In genomic region chr19:5789201-5789795, GRCh38 we compare ENCODE assay signal across 15 cellular contexts. TPM values are rescaled to one million over a fixed set of nuclear protein-coding genes. Genes with fewer than 3 reads are reported as not detected.
DNase-seq lines count a peak whose midpoint lies in the region; ATAC-seq, FAIRE-seq and TF ChIP-seq lines count a peak whose summit lies in the region.
"Had no signal": no experiment of that assay in that cellular context is flagged by ENCODE, and none has a peak within 500 bp of the region (broad histone marks: within the 10 kb centered on the region; RNA-seq: fewer than 3 reads in every experiment).

No MANE protein-coding gene starts in this region.

- no peaks in the 10 kb centered on the region for H3F3A ChIP-seq in PC-3 (ENCODE audit: low read length, unreplicated experiment)

- H3K9me3 ChIP-seq in PC-3 (ENCODE audit: low read length) (no peaks in the 10 kb centered on the region), osteoblast (ENCODE audit: low read depth, low read length) (no peaks in the 10 kb centered on the region)
- H3K9me3 ChIP-seq: lower lobe of right lung, SJSA1 had no signal

- H3K4me1 ChIP-seq in PC-3 (ENCODE audit: insufficient read depth, low read length) (peaks cover 8% of the 10 kb centered on the region), osteoblast (ENCODE audit: insufficient read depth, low read length) (peaks cover 4% of the 10 kb centered on the region)

- no peak overlapping the region for H3K27ac Mint-ChIP-seq in activated T-cell treated with anti-CD3 and anti-CD28 coated beads, Interleukin-2, amount 50 U/mL, for 72 hours
- no peak overlapping the region for H3K27ac Mint-ChIP-seq in dendritic cell treated with granulocyte-macrophage colony-stimulating factor and Interleukin-4, amounts not matched to agents 40 ng/mL and 50 ng/mL, for 4 days
- no peak overlapping the region for H3K27ac Mint-ChIP-seq in type B pancreatic cell

- H3K4me3 Mint-ChIP-seq in activated T-cell treated with anti-CD3 and anti-CD28 coated beads, Interleukin-2, amount 50 U/mL, for 72 hours = peak overlapping the region; percentile 88 to 99
- peak overlapping the region; percentile 17 for H3K4me3 Mint-ChIP-seq in dendritic cell treated with granulocyte-macrophage colony-stimulating factor and Interleukin-4, amounts not matched to agents 40 ng/mL and 50 ng/mL, for 4 days
- H3K4me3 Mint-ChIP-seq in type B pancreatic cell = no peak overlapping the region

- H2AFZ ChIP-seq in PC-3 (ENCODE audit: low read length) (no peak overlapping the region), osteoblast (ENCODE audit: low read length) (no peak overlapping the region)

- H3K27ac ChIP-seq in PC-3 (ENCODE audit: low read length) (no peak overlapping the region), osteoblast (ENCODE audit: low read depth, low read length) (no peak overlapping the region)
- H3K27ac ChIP-seq: lower lobe of right lung, SJSA1 had no signal

- H3K4me2 ChIP-seq in PC-3 (ENCODE audit: low read length) = 0 out of 2 replicates have a peak overlapping the region, but pooled peaks have one; percentile 86
- no peak overlapping the region for H3K4me2 ChIP-seq in osteoblast (ENCODE audit: insufficient read depth, low read length)

- H3K4me1 Mint-ChIP-seq in activated T-cell treated with anti-CD3 and anti-CD28 coated beads, Interleukin-2, amount 50 U/mL, for 72 hours (ENCODE audit: low read depth) = peaks cover 22% of the 10 kb centered on the region
- H3K4me1 Mint-ChIP-seq in dendritic cell treated with granulocyte-macrophage colony-stimulating factor and Interleukin-4, amounts not matched to agents 40 ng/mL and 50 ng/mL, for 4 days (ENCODE audit: low read depth) = peaks cover 22% of the 10 kb centered on the region
- peaks cover 10% of the 10 kb centered on the region for H3K4me1 Mint-ChIP-seq in type B pancreatic cell (ENCODE audit: unreplicated experiment)

- H3K36me3 Mint-ChIP-seq in activated T-cell treated with anti-CD3 and anti-CD28 coated beads, Interleukin-2, amount 50 U/mL, for 72 hours (ENCODE audit: insufficient read depth in 2 of 2) = peaks cover 13 to 18% of the 10 kb centered on the region in 2 donors
- peaks cover 70% of the 10 kb centered on the region for H3K36me3 Mint-ChIP-seq in dendritic cell treated with granulocyte-macrophage colony-stimulating factor and Interleukin-4, amounts not matched to agents 40 ng/mL and 50 ng/mL, for 4 days (ENCODE audit: low read depth)
- peaks cover 11% of the 10 kb centered on the region for H3K36me3 Mint-ChIP-seq in type B pancreatic cell

- H3K27me3 ChIP-seq in PC-3 (ENCODE audit: low read length) = no peaks in the 10 kb centered on the region
- no peaks in the 10 kb centered on the region for H3K27me3 ChIP-seq in osteoblast (ENCODE audit: insufficient read depth, low read length)
- H3K27me3 ChIP-seq: SJSA1 had no signal

- no peak for DNase-seq in activated T-cell treated with anti-CD3 and anti-CD28 coated beads, Interleukin-2, amount 50 U/mL, for 72 hours
- DNase-seq in activated T-cell treated with anti-CD3 and anti-CD28 coated beads for 4 hours = no peak
- no peak for DNase-seq in PC-3
- DNase-seq in osteoblast (ENCODE audit: insufficient read length, low spot score, missing footprints) = peak; percentile 66
- no peak for DNase-seq in type B pancreatic cell (ENCODE audit: extremely low spot score, unreplicated experiment)
- DNase-seq in frontal cortex (ENCODE audit: low spot score in 2 of 2) = no peak
- DNase-seq: lower lobe of right lung, NCI-H1092, NCI-H2171 treated with DMSO at 0.1 percent for 48 hours, occipital lobe had no signal

- intact Hi-C loops in PC-3 (cut with micrococcal nuclease) = no loop called here
- intact Hi-C loops in dendritic cell treated with granulocyte-macrophage colony-stimulating factor and Interleukin-4, amounts not matched to agents 40 ng/mL and 50 ng/mL, for 4 days (cut with micrococcal nuclease) = no loop called here

- no peaks in the 10 kb centered on the region for H3K9me2 ChIP-seq in PC-3 (replicated peaks; ENCODE audit: low read length)

- TF ChIP-seq CTCF in PC-3 (conservative IDR thresholded peaks at IDR 0.05; ENCODE audit: low read depth, low read length) (no peak), osteoblast (IDR thresholded peaks at IDR 0.05; ENCODE audit: extremely low read depth, low read depth, low read length) (no peak), type B pancreatic cell (conservative IDR thresholded peaks at IDR 0.05) (no peak)

- H4K20me1 ChIP-seq in PC-3 (ENCODE audit: low read length) (0 out of 2 replicates have a peak, but pooled peaks cover 4% of the 10 kb centered on the region), osteoblast (ENCODE audit: insufficient read depth, low read length) (peaks cover 9% of the 10 kb centered on the region)

- POLR2A ChIA-PET in PC-3 (lab: Charles Lee; ENCODE audit: unreplicated experiment) = no interaction called here

- H3K9me3 Mint-ChIP-seq in activated T-cell treated with anti-CD3 and anti-CD28 coated beads, Interleukin-2, amount 50 U/mL, for 72 hours = no peaks in the 10 kb centered on the region
- no peaks in the 10 kb centered on the region for H3K9me3 Mint-ChIP-seq in dendritic cell treated with granulocyte-macrophage colony-stimulating factor and Interleukin-4, amounts not matched to agents 40 ng/mL and 50 ng/mL, for 4 days
- peaks cover 5% of the 10 kb centered on the region for H3K9me3 Mint-ChIP-seq in type B pancreatic cell

- no peak for ATAC-seq in activated T-cell treated with anti-CD3 and anti-CD28 coated beads, Interleukin-2, amount 50 U/mL, for 72 hours (replicated peaks in 1 of 2)
- ATAC-seq in PC-3 (no peak), GM19328 (IDR thresholded peaks at IDR 0.05; ENCODE audit: unreplicated experiment) (no peak)
- ATAC-seq: lower lobe of right lung had no signal

- H3K4me3 ChIP-seq in PC-3 (ENCODE audit: low read length) (peak overlapping the region; percentile 78), osteoblast (ENCODE audit: insufficient read depth, low read length) (no peak overlapping the region)

- no TSS peak for BruUV-seq in PC-3 (replicated peaks; lab: Mats Ljungman, UMichigan)

- H3K79me2 ChIP-seq in PC-3 (ENCODE audit: low read length) (peaks cover 15% of the 10 kb centered on the region), osteoblast (ENCODE audit: insufficient read depth, low read length) (peaks cover 12% of the 10 kb centered on the region)

- FAIRE-seq in frontal cortex (lab: Jason Lieb, UNC) = no peak
- FAIRE-seq: D721Med had no signal

- H3K36me3 ChIP-seq in PC-3 (ENCODE audit: low read depth, low read length) (peaks cover 45% of the 10 kb centered on the region), osteoblast (ENCODE audit: insufficient read depth, low read length) (peaks cover 36% of the 10 kb centered on the region)

- H3K9ac ChIP-seq in PC-3 (ENCODE audit: low read length) = no peak overlapping the region

- H3K27me3 Mint-ChIP-seq in activated T-cell treated with anti-CD3 and anti-CD28 coated beads, Interleukin-2, amount 50 U/mL, for 72 hours (ENCODE audit: low read depth) = no peaks in the 10 kb centered on the region
- H3K27me3 Mint-ChIP-seq in dendritic cell treated with granulocyte-macrophage colony-stimulating factor and Interleukin-4, amounts not matched to agents 40 ng/mL and 50 ng/mL, for 4 days = no peaks in the 10 kb centered on the region
- H3K27me3 Mint-ChIP-seq in type B pancreatic cell = no peaks in the 10 kb centered on the region

- CTCF ChIA-PET in PC-3 (lab: Charles Lee) = no interaction called here

RNA-seq across cellular contexts. Expression of gene DUS3L, which starts 1.7 kb away (rescaled TPM):
- 10 to 100 TPM; 40.7 to 55.8 TPM for total RNA-seq in activated T-cell treated with anti-CD3 and anti-CD28 coated beads, Interleukin-2, amount 50 U/mL, for 72 hours
- 118 and 148 TPM in 2 replicates for total RNA-seq in PC-3 (2014; rRNA removed)
- 21.2 and 30.0 TPM in 2 replicates for total RNA-seq in osteoblast
- 38.6 and 45.0 TPM in 2 replicates for total RNA-seq in type B pancreatic cell (ENCODE audit: low replicate concordance)
- total RNA-seq in frontal cortex = 13.9 TPM

RNA-seq across cellular contexts. Expression of gene PRR22, which starts 4.8 kb away (rescaled TPM):
- total RNA-seq in activated T-cell treated with anti-CD3 and anti-CD28 coated beads, Interleukin-2, amount 50 U/mL, for 72 hours = 1 to 10 TPM; 4.6 to 4.7 TPM
- 3.5 and 5.6 TPM in 2 replicates for total RNA-seq in PC-3 (2014; rRNA removed)
- 0.29 and 0.36 TPM in 2 replicates for total RNA-seq in osteoblast
- 3.3 and 5.2 TPM in 2 replicates for total RNA-seq in type B pancreatic cell (ENCODE audit: low replicate concordance)
- total RNA-seq in frontal cortex = 0.41 TPM

RNA-seq across cellular contexts. Expression of gene NRTN, which starts 15.6 kb away (rescaled TPM):
- 1 to 10 TPM; 2.7 to 3.7 TPM for total RNA-seq in activated T-cell treated with anti-CD3 and anti-CD28 coated beads, Interleukin-2, amount 50 U/mL, for 72 hours
- total RNA-seq in PC-3 (2014; rRNA removed) = 3.9 and 8.8 TPM in 2 replicates
- total RNA-seq in osteoblast = not detected in 2 replicates
- total RNA-seq in type B pancreatic cell (ENCODE audit: low replicate concordance) = 2.8 and 5.4 TPM in 2 replicates
- not detected for total RNA-seq in frontal cortex
- total RNA-seq: occipital lobe, subcutaneous adipose tissue had no signal

RNA-seq across cellular contexts. Expression of gene FUT6, which starts 50.2 kb away (rescaled TPM):
- under 1 TPM in 1 of 2 donors, not detected in 1; 0.21 TPM for total RNA-seq in activated T-cell treated with anti-CD3 and anti-CD28 coated beads, Interleukin-2, amount 50 U/mL, for 72 hours
- total RNA-seq in PC-3 (2014; rRNA removed) (0.69 TPM in 1 of 2 replicates, not detected in the other), osteoblast (not detected in 2 replicates), type B pancreatic cell (ENCODE audit: low replicate concordance) (0.87 and 1.4 TPM in 2 replicates), frontal cortex (not detected)
- total RNA-seq: occipital lobe, SJSA1 had no signal
